1 cellular context compared by ENCODE assay signal in the genomic region with DNA sequence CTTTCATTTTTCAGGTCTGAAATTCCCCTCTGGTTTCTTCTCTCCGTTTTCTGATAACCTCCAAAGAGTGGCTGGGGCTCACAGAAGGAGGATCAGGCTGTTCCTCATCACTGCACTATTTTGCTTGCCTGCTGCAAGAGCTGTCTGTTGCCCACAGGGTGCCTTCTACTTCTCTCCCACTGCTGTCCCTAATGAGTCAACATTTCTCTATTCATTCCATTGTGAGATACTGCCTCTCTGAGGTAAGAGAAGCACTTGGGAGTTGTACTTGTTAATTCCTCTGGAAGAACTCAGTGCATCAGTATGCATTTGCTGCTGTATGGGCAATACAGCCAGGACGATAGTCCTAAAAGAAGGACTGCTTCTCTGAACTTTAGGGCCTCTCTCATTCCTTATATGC.
TF ChIP-seq lines count a peak whose summit lies in the region.

No MANE protein-coding gene starts in this region.

TF ChIP-seq in SK-N-SH, 30 proteins besides CTCF, POLR2A, EP300 and RAD21 (continued from another document):
- TF ChIP-seq, protein P1, sequence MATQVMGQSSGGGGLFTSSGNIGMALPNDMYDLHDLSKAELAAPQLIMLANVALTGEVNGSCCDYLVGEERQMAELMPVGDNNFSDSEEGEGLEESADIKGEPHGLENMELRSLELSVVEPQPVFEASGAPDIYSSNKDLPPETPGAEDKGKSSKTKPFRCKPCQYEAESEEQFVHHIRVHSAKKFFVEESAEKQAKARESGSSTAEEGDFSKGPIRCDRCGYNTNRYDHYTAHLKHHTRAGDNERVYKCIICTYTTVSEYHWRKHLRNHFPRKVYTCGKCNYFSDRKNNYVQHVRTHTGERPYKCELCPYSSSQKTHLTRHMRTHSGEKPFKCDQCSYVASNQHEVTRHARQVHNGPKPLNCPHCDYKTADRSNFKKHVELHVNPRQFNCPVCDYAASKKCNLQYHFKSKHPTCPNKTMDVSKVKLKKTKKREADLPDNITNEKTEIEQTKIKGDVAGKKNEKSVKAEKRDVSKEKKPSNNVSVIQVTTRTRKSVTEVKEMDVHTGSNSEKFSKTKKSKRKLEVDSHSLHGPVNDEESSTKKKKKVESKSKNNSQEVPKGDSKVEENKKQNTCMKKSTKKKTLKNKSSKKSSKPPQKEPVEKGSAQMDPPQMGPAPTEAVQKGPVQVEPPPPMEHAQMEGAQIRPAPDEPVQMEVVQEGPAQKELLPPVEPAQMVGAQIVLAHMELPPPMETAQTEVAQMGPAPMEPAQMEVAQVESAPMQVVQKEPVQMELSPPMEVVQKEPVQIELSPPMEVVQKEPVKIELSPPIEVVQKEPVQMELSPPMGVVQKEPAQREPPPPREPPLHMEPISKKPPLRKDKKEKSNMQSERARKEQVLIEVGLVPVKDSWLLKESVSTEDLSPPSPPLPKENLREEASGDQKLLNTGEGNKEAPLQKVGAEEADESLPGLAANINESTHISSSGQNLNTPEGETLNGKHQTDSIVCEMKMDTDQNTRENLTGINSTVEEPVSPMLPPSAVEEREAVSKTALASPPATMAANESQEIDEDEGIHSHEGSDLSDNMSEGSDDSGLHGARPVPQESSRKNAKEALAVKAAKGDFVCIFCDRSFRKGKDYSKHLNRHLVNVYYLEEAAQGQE (IDR thresholded peaks at IDR 0.05; ENCODE audit: low read depth, low read length): no peak
- TF ChIP-seq TAF1 (IDR thresholded peaks at IDR 0.05; ENCODE audit: borderline replicate concordance, low read depth, low read length): no peak
- TF ChIP-seq EZH2phosphoT487 (IDR thresholded peaks at IDR 0.05; ENCODE audit: borderline replicate concordance, low read depth): no peak
- TF ChIP-seq, protein P2, sequence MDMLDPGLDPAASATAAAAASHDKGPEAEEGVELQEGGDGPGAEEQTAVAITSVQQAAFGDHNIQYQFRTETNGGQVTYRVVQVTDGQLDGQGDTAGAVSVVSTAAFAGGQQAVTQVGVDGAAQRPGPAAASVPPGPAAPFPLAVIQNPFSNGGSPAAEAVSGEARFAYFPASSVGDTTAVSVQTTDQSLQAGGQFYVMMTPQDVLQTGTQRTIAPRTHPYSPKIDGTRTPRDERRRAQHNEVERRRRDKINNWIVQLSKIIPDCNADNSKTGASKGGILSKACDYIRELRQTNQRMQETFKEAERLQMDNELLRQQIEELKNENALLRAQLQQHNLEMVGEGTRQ (IDR thresholded peaks at IDR 0.05; ENCODE audit: borderline replicate concordance, low read depth, low read length): no peak
- no peak for TF ChIP-seq RXRA (IDR thresholded peaks at IDR 0.05; ENCODE audit: borderline replicate concordance, low read depth)
